ENCODE assay signal across 10 cellular contexts in genomic region chr20:25685276-25686080, GRCh38. TPM values are rescaled to one million over a fixed set of nuclear protein-coding genes. Genes with fewer than 3 reads are reported as not detected.
DNase-seq lines count a peak whose midpoint lies in the region; ATAC-seq and TF ChIP-seq lines count a peak whose summit lies in the region.
"Had no signal": no experiment of that assay in that cellular context is flagged by ENCODE, and none has a peak within 500 bp of the region (broad histone marks: within the 10 kb centered on the region; RNA-seq: fewer than 3 reads in every experiment).

No MANE protein-coding gene starts in this region.

- TF ChIP-seq CTCF in endothelial cell (IDR thresholded peaks at IDR 0.05; ENCODE audit: unreplicated experiment): no peak

- peak; percentile 92 for ATAC-seq in GM18508 (IDR thresholded peaks at IDR 0.05; ENCODE audit: insufficient read depth, unreplicated experiment)
- ATAC-seq in GM21576 (IDR thresholded peaks at IDR 0.05; ENCODE audit: unreplicated experiment): peak; percentile 87
- peak; percentile 78 for ATAC-seq in HG03439 (IDR thresholded peaks at IDR 0.05; ENCODE audit: unreplicated experiment)

- peaks cover 8% of the 10 kb centered on the region for H3K4me1 Mint-ChIP-seq in endothelial cell (ENCODE audit: unreplicated experiment)

- H3K27me3 Mint-ChIP-seq in endothelial cell (ENCODE audit: unreplicated experiment): no peaks in the 10 kb centered on the region
- H3K27me3 Mint-ChIP-seq: dendritic cell treated with granulocyte-macrophage colony-stimulating factor and Interleukin-4, amounts not matched to agents 40 ng/mL and 50 ng/mL, for 4 days had no signal

- no peak for DNase-seq in endothelial cell (ENCODE audit: low spot score)
- no peak for DNase-seq in NCI-H1417 (lab: John Stamatoyannopoulos, UW)
- DNase-seq in CD1c-positive myeloid dendritic cell (ENCODE audit: extremely low spot score): no peak
- no peak for DNase-seq in COR-L47 (lab: John Stamatoyannopoulos, UW)
- DNase-seq in occipital lobe (lab: John Stamatoyannopoulos, UW): no peak
- DNase-seq: NCI-H1105 had no signal

- H3K9me3 Mint-ChIP-seq in endothelial cell (ENCODE audit: unreplicated experiment): no peaks in the 10 kb centered on the region
- H3K9me3 Mint-ChIP-seq: dendritic cell treated with granulocyte-macrophage colony-stimulating factor and Interleukin-4, amounts not matched to agents 40 ng/mL and 50 ng/mL, for 4 days had no signal

- H3K36me3 Mint-ChIP-seq in endothelial cell (ENCODE audit: low read depth, unreplicated experiment): peaks cover 20% of the 10 kb centered on the region

- H3K4me3 Mint-ChIP-seq in endothelial cell (ENCODE audit: unreplicated experiment): peak overlapping the region; percentile 48
- H3K4me3 Mint-ChIP-seq: dendritic cell treated with granulocyte-macrophage colony-stimulating factor and Interleukin-4, amounts not matched to agents 40 ng/mL and 50 ng/mL, for 4 days had no signal

- H3K27ac Mint-ChIP-seq in endothelial cell (ENCODE audit: unreplicated experiment): no peak overlapping the region
- H3K27ac Mint-ChIP-seq: dendritic cell treated with granulocyte-macrophage colony-stimulating factor and Interleukin-4, amounts not matched to agents 40 ng/mL and 50 ng/mL, for 4 days had no signal

RNA-seq across cellular contexts. Expression of gene ZNF337, which starts 11.2 kb away (rescaled TPM):
- total RNA-seq in endothelial cell (ENCODE audit: unreplicated experiment) (16.7 TPM), occipital lobe (28.5 TPM)
